Comparison of ENCODE assay signal across 8 cellular contexts in the genomic region with DNA sequence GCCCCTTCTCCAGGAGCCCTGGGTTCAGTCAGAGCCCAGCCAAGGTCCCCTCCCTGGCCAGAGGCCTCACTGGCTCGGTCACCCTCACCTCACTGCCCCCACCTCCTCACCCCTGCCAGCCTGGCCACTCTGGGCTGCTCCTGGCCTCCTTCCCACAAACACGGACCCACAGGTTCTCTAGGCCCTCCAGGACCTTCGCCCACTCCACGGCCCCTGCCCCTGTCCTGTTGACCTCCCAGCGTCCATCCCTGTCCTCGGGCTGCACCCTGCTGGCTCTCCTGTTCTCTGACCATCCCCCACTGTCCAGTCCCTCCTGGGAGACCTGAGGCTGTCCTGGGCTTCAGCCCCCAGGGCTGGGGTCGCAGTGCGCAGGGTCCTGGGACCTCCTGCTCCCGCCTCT.
A peak's percentile ranks its signal among the peaks of the same experiment; 100 is the strongest.
DNase-seq lines count a peak whose midpoint lies in the region; ATAC-seq, FAIRE-seq and TF ChIP-seq lines count a peak whose summit lies in the region.
"Not testable (repeated sequence)": the region's sequence is repeated elsewhere in the genome, so short reads cannot be mapped to it uniquely, and the experiment has no call there.

No MANE protein-coding gene starts in this region.

- CTCF ChIA-PET in OCI-LY7 (lab: Charles Lee; ENCODE audit: unreplicated experiment); HepG2 (lab: Yijun Ruan, JAX; ENCODE audit: low intra/inter-chr PET ratio, low total read pairs): not testable (repeated sequence)

- not testable (repeated sequence) for H3K27me3 Mint-ChIP-seq in IgD-negative memory B cell; natural killer cell treated with Interleukin-12 subunit alpha and Interleukin-12 subunit beta and Interleukin-15 and Interleukin-18, amount 100 ng/mL, for 72 hours

- not testable (repeated sequence) for H3K27ac ChIP-seq in BLaER1 treated with 17β-estradiol and CSF1 and Interleukin-3, amounts not matched to agents 10 nM and 100 nM; HepG2 (ENCODE audit: extremely low read length, insufficient read depth, low read length); suprapubic skin
- peak overlapping the region; percentile 97 for H3K27ac ChIP-seq in OCI-LY7 (ENCODE audit: low read depth, low read length, poor library complexity, severe bottlenecking)

- peak overlapping the region in 2 of 3 donors; percentile 96 to 97 for H3K27ac Mint-ChIP-seq in IgD-negative memory B cell
- H3K27ac Mint-ChIP-seq in natural killer cell treated with Interleukin-12 subunit alpha and Interleukin-12 subunit beta and Interleukin-15 and Interleukin-18, amount 100 ng/mL, for 72 hours = not testable (repeated sequence)

- not testable (repeated sequence) for H2AFZ ChIP-seq in OCI-LY7 (ENCODE audit: low read length); HepG2 (ENCODE audit: low read length)

- not testable (repeated sequence) for TF ChIP-seq RAD21 in HepG2 (CRISPR knock-in tag; IDR thresholded peaks at IDR 0.05)

- peak overlapping the region; percentile 39 to 67 (median 52) for H3K4me3 Mint-ChIP-seq in IgD-negative memory B cell
- not testable (repeated sequence) for H3K4me3 Mint-ChIP-seq in natural killer cell treated with Interleukin-12 subunit alpha and Interleukin-12 subunit beta and Interleukin-15 and Interleukin-18, amount 100 ng/mL, for 72 hours

- H3K36me3 ChIP-seq in BLaER1 treated with 17β-estradiol and CSF1 and Interleukin-3, amounts not matched to agents 10 nM and 100 nM; OCI-LY7 (ENCODE audit: insufficient read depth, low read length); HepG2 (replicated peaks in 1 of 2; ENCODE audit: control insufficient read depth in 1 of 2, insufficient read depth in 2 of 2, low read length in 2 of 2); suprapubic skin: not testable (repeated sequence)

- TF ChIP-seq EP300 in HepG2 (IDR thresholded peaks at IDR 0.05; ENCODE audit: low read depth in 2 of 2, low read length in 2 of 2); HepG2 (CRISPR knock-in tag; IDR thresholded peaks at IDR 0.05; ENCODE audit: borderline replicate concordance); suprapubic skin (IDR thresholded peaks at IDR 0.05): not testable (repeated sequence)

- WGBS in HepG2 (ENCODE audit: low lambda C conversion rate) = 23% methylated on average over 9 of the region's 9 CpGs
- 82% methylated on average over 7 of the region's 9 CpGs for WGBS in suprapubic skin

- not testable (repeated sequence) for BruUV-seq in OCI-LY7 (replicated peaks; lab: Mats Ljungman, UMichigan); HepG2 (replicated peaks; lab: Mats Ljungman, UMichigan)

- H3K4me3 ChIP-seq in BLaER1 treated with 17β-estradiol and CSF1 and Interleukin-3, amounts not matched to agents 10 nM and 100 nM; HepG2 (replicated peaks in 1 of 3; ENCODE audit: insufficient read depth in 1 of 3, low read depth in 2 of 3, low read length in 3 of 3); suprapubic skin: not testable (repeated sequence)
- peak overlapping the region; percentile 52 for H3K4me3 ChIP-seq in OCI-LY7 (ENCODE audit: low read depth, low read length, poor library complexity, severe bottlenecking)

- H3K9me2 ChIP-seq in OCI-LY7 (ENCODE audit: insufficient read depth, low read length) = not testable (repeated sequence)

- DNase-seq in OCI-LY7 (ENCODE audit: low spot score) (peak; percentile 33), suprapubic skin (ENCODE audit: low spot score in 2 of 2) (peak; percentile 57 to 78)
- peak; percentile 54 for DNase-seq in activated CD8-positive, alpha-beta memory T cell treated with anti-CD3 and anti-CD28 coated beads for 24 hours
- DNase-seq in HepG2 (ENCODE audit: low spot score); natural killer cell treated with Interleukin-12 subunit alpha and Interleukin-12 subunit beta and Interleukin-15 and Interleukin-18, amount 100 ng/mL, for 72 hours (ENCODE audit: low spot score): not testable (repeated sequence)

- not testable (repeated sequence) for H3K9ac ChIP-seq in BLaER1 treated with 17β-estradiol and CSF1 and Interleukin-3, amounts not matched to agents 10 nM and 100 nM; HepG2 (ENCODE audit: insufficient read depth, low read depth, low read length)

- intact Hi-C loops in OCI-LY7 (cut with micrococcal nuclease; ENCODE audit: unreplicated experiment) = loop anchor here (5.0 kb wide), 1 partner anchor 118 kb away; no protein-coding TSS in a partner anchor
- intact Hi-C loops in HepG2 (cut with micrococcal nuclease; ENCODE audit: unreplicated experiment) = not testable (repeated sequence)

- peak overlapping the region in 6 of 11 experiments; percentile 27 to 62 (median 48); a peak in 10 of 22 replicates for H3K4me2 ChIP-seq in BLaER1 treated with 17β-estradiol and CSF1 and Interleukin-3, amounts not matched to agents 10 nM and 100 nM
- peak overlapping the region; percentile 72 for H3K4me2 ChIP-seq in OCI-LY7 (ENCODE audit: low read length)
- H3K4me2 ChIP-seq in HepG2 (ENCODE audit: low read depth, low read length) = not testable (repeated sequence)

- in situ Hi-C loops in HepG2 (cut with HindIII; ENCODE audit: extremely low pct_ligation_motif_present, low pct_unique_long_range_greater_than_20kb) = not testable (repeated sequence)

- not testable (repeated sequence) for H3K9me3 ChIP-seq in BLaER1 treated with 17β-estradiol and CSF1 and Interleukin-3, amounts not matched to agents 10 nM and 100 nM (replicated peaks in 1 of 11); OCI-LY7 (ENCODE audit: low read length); HepG2 (ENCODE audit: low read length); suprapubic skin

- peak; percentile 16 for ATAC-seq in esophagus mucosa
- ATAC-seq in HepG2 = peak; percentile 29
- ATAC-seq in natural killer cell treated with Interleukin-12 subunit alpha and Interleukin-12 subunit beta and Interleukin-15 and Interleukin-18, amount 100 ng/mL, for 72 hours = peak; percentile 12 to 19

- H3K4me1 Mint-ChIP-seq in IgD-negative memory B cell = peaks cover 32 to 37% (median 33%) of the 10 kb centered on the region in 3 donors
- H3K4me1 Mint-ChIP-seq in natural killer cell treated with Interleukin-12 subunit alpha and Interleukin-12 subunit beta and Interleukin-15 and Interleukin-18, amount 100 ng/mL, for 72 hours (ENCODE audit: low read depth in 2 of 2) = not testable (repeated sequence)

- not testable (repeated sequence) for H3K27me3 ChIP-seq in BLaER1 treated with 17β-estradiol and CSF1 and Interleukin-3, amounts not matched to agents 10 nM and 100 nM; HepG2 (ENCODE audit: control insufficient read depth in 1 of 2, insufficient read depth in 2 of 2, low read length in 2 of 2); suprapubic skin

- H3K36me3 Mint-ChIP-seq in IgD-negative memory B cell; natural killer cell treated with Interleukin-12 subunit alpha and Interleukin-12 subunit beta and Interleukin-15 and Interleukin-18, amount 100 ng/mL, for 72 hours: not testable (repeated sequence)

- not testable (repeated sequence) for FAIRE-seq in HepG2 (lab: Jason Lieb, UNC)

- H3K79me2 ChIP-seq in OCI-LY7 (ENCODE audit: insufficient read depth, low read depth, low read length) = peaks cover 17% of the 10 kb centered on the region; the same call in 1 of the 2 replicates
- H3K79me2 ChIP-seq in HepG2 (ENCODE audit: insufficient read depth, low read length) = not testable (repeated sequence)

- H4K20me1 ChIP-seq in BLaER1 treated with 17β-estradiol and CSF1 and Interleukin-3, amounts not matched to agents 10 nM and 100 nM; OCI-LY7 (ENCODE audit: insufficient read depth, low read length); HepG2 (ENCODE audit: insufficient read depth, low read length): not testable (repeated sequence)

- TF ChIP-seq CTCF in OCI-LY7 (conservative IDR thresholded peaks at IDR 0.05; ENCODE audit: low read length); HepG2 (CRISPR knock-in tag; IDR thresholded peaks at IDR 0.05); suprapubic skin (IDR thresholded peaks at IDR 0.05): not testable (repeated sequence)

- H3K9me3 Mint-ChIP-seq in IgD-negative memory B cell; natural killer cell treated with Interleukin-12 subunit alpha and Interleukin-12 subunit beta and Interleukin-15 and Interleukin-18, amount 100 ng/mL, for 72 hours: not testable (repeated sequence)

- H3K4me1 ChIP-seq in BLaER1 treated with 17β-estradiol and CSF1 and Interleukin-3, amounts not matched to agents 10 nM and 100 nM = peaks cover 0 to 59% (median 31%) of the 10 kb centered on the region in 10 experiments; a peak in 12 of 20 replicates
- H3K4me1 ChIP-seq in OCI-LY7 (ENCODE audit: insufficient read depth, low read length, poor library complexity, severe bottlenecking) = peaks cover 71% of the 10 kb centered on the region
- H3K4me1 ChIP-seq in HepG2 (ENCODE audit: insufficient read depth, low read length); suprapubic skin: not testable (repeated sequence)

- TF ChIP-seq POLR2A in HepG2 (IDR thresholded peaks at IDR 0.05; ENCODE audit: insufficient read depth in 1 of 2, low read depth in 2 of 2, low read length in 2 of 2); suprapubic skin (IDR thresholded peaks at IDR 0.05): not testable (repeated sequence)

- POLR2A ChIA-PET in OCI-LY7 (lab: Charles Lee); HepG2 (lab: Yijun Ruan, JAX): not testable (repeated sequence)
